ENCODE assay signal across 8 cellular contexts in genomic region chr12:12722351-12723146, GRCh38. TPM values are rescaled to one million over a fixed set of nuclear protein-coding genes. Genes with fewer than 3 reads are reported as not detected.
DNase-seq lines count a peak whose midpoint lies in the region; ATAC-seq and TF ChIP-seq lines count a peak whose summit lies in the region.

No MANE protein-coding gene starts in this region.

- H4K20me1 ChIP-seq in SK-N-SH (ENCODE audit: insufficient read depth) = peaks cover 11% of the 10 kb centered on the region; the same call in 1 of the 2 replicates

- ATAC-seq in GM18861 (IDR thresholded peaks at IDR 0.05; ENCODE audit: unreplicated experiment) = no peak

- CTCF ChIA-PET in SK-N-SH (lab: Yijun Ruan, JAX) = interaction anchor here (1.2 to 3.9 kb wide), 4 partner anchors 14 to 67 kb away, joined by 3 to 28 read pairs (median 4); no protein-coding TSS in a partner anchor

- peaks cover 42% of the 10 kb centered on the region for H3K36me3 ChIP-seq in BE2C
- peaks cover 45% of the 10 kb centered on the region for H3K36me3 ChIP-seq in HAP-1 (replicated peaks)
- peaks cover 35 to 40% of the 10 kb centered on the region in 2 experiments for H3K36me3 ChIP-seq in SK-N-SH (replicated peaks in 1 of 2; ENCODE audit: control insufficient read depth in 1 of 2, insufficient read depth in 2 of 2, low read length in 1 of 2)
- peaks cover 16% of the 10 kb centered on the region for H3K36me3 ChIP-seq in rectal smooth muscle tissue (ENCODE audit: control insufficient read depth, insufficient read depth, low read length)

- H2AFZ ChIP-seq in SK-N-SH (ENCODE audit: low read depth) = no peak overlapping the region

- H3K79me2 ChIP-seq in SK-N-SH (ENCODE audit: insufficient read depth) = peaks cover 86% of the 10 kb centered on the region

- in situ Hi-C loops in HAP-1 (cut with MboI; ENCODE audit: low sequenced_read_pairs) = loop anchor here (25.0 kb wide), 1 partner anchor 1135 kb away; no protein-coding TSS in a partner anchor

- H3K27ac ChIP-seq in SK-N-SH (ENCODE audit: low read depth in 2 of 2, low read length in 1 of 2) = peak overlapping the region; percentile 94 to 98
- peak overlapping the region; percentile 95 for H3K27ac ChIP-seq in rectal smooth muscle tissue (ENCODE audit: low read depth, low read length)

- peak overlapping the region; percentile 99 for H3K9ac ChIP-seq in SK-N-SH
- no peak overlapping the region for H3K9ac ChIP-seq in rectal smooth muscle tissue (ENCODE audit: low read length)

- 2% methylated on average over 3 of the region's 3 CpGs for WGBS in SK-N-SH (ENCODE audit: low lambda C conversion rate)

- peak overlapping the region; percentile 99 for H3K4me2 ChIP-seq in SK-N-SH

- no peak for TF ChIP-seq RAD21 in SK-N-SH (IDR thresholded peaks at IDR 0.05; ENCODE audit: low read length)

- TF ChIP-seq CTCF in BE2C (IDR thresholded peaks at IDR 0.05; ENCODE audit: low read depth, low read length) (no peak), SK-N-SH (IDR thresholded peaks at IDR 0.05) (no peak), epithelial cell of esophagus (IDR thresholded peaks at IDR 0.05; ENCODE audit: insufficient read depth, low read depth, low read length, missing control alignments) (no peak)

- DNase-seq in BE2C (no peak), HAP-1 (ENCODE audit: low spot score in 2 of 2) (peak in 1 of 2 experiments; percentile 78), SK-N-SH (no peak), epithelial cell of esophagus (ENCODE audit: low read depth) (peak; percentile 38), NCI-H1436 (lab: John Stamatoyannopoulos, UW) (no peak)
- no peak for DNase-seq in stimulated activated CD4-positive, alpha-beta T cell treated with anti-CD3 and anti-CD28 coated beads, Interleukin-4, amount 100 ng/mL, for 1 hour

- H3K9me3 ChIP-seq in BE2C (no peaks in the 10 kb centered on the region), HAP-1 (no peaks in the 10 kb centered on the region), SK-N-SH (no peaks in the 10 kb centered on the region)

- peak overlapping the region; percentile 92 for H3K4me3 ChIP-seq in BE2C (ENCODE audit: low read depth, low read length)
- peak overlapping the region; percentile 72 for H3K4me3 ChIP-seq in HAP-1
- peak overlapping the region; percentile 62 to 81; a peak in 3 of 4 replicates for H3K4me3 ChIP-seq in SK-N-SH (ENCODE audit: low read depth in 2 of 2, low read length in 1 of 2)
- H3K4me3 ChIP-seq in epithelial cell of esophagus (ENCODE audit: low read length) = peak overlapping the region; percentile 98
- peak overlapping the region; percentile 86 for H3K4me3 ChIP-seq in rectal smooth muscle tissue (ENCODE audit: low read length)

- H3K4me1 ChIP-seq in BE2C (no peaks in the 10 kb centered on the region), HAP-1 (peaks cover 20% of the 10 kb centered on the region), SK-N-SH (ENCODE audit: control insufficient read depth in 1 of 2, insufficient read depth in 2 of 2, low read depth in 1 of 2, low read length in 1 of 2) (peaks cover 21 to 26% of the 10 kb centered on the region in 2 experiments; a peak in 3 of 4 replicates), rectal smooth muscle tissue (ENCODE audit: control insufficient read depth, insufficient read depth, low read length) (peaks cover 18% of the 10 kb centered on the region)

- H3K9me2 ChIP-seq in SK-N-SH = no peaks in the 10 kb centered on the region

- POLR2A ChIA-PET in SK-N-SH (lab: Yijun Ruan, JAX) = no interaction called here

- H3K27me3 ChIP-seq in BE2C (no peaks in the 10 kb centered on the region), HAP-1 (ENCODE audit: low read depth) (no peaks in the 10 kb centered on the region), SK-N-SH (ENCODE audit: insufficient read depth) (no peaks in the 10 kb centered on the region), rectal smooth muscle tissue (ENCODE audit: control insufficient read depth, insufficient read depth, low read length) (no peaks in the 10 kb centered on the region)

- TF ChIP-seq EP300 in SK-N-SH (IDR thresholded peaks at IDR 0.05; ENCODE audit: borderline replicate concordance in 1 of 2, low read depth in 1 of 2, low read length in 1 of 2) = no peak

- peaks cover 35% of the 10 kb centered on the region for H3F3A ChIP-seq in SK-N-SH (replicated peaks; ENCODE audit: insufficient read depth)

TF ChIP-seq in SK-N-SH, 30 proteins besides CTCF, POLR2A, EP300 and RAD21:
- no peak for TF ChIP-seq YY1 (IDR thresholded peaks at IDR 0.05; ENCODE audit: low read depth)
- TF ChIP-seq EZH2phosphoT487 (IDR thresholded peaks at IDR 0.05; ENCODE audit: borderline replicate concordance, low read depth) = 0 out of 2 replicates have a peak, but pooled peaks have one; percentile 33
TF ChIP-seq in SK-N-SH: peak in this region for 1.

RNA-seq across cellular contexts. Expression of gene CDKN1B, which starts 5.4 kb away (rescaled TPM):
- polyA plus RNA-seq in BE2C (2012; ENCODE audit: insufficient read depth, insufficient read length, low read depth) = 105 TPM
- polyA plus RNA-seq in SK-N-SH (2012; rRNA removed) = 6.8 and 9.2 TPM in 2 replicates
- polyA plus RNA-seq in SK-N-SH (2012; cell fraction: cytosol; rRNA removed) = 6.9 and 8.8 TPM in 2 replicates
- 7.4 and 8.4 TPM in 2 replicates for polyA plus RNA-seq in SK-N-SH (2012; cell fraction: nucleus; rRNA removed)

RNA-seq across cellular contexts. Expression of gene GPR19, which starts 26.6 kb away (rescaled TPM):
- 5.6 TPM for polyA plus RNA-seq in BE2C (2012; ENCODE audit: insufficient read depth, insufficient read length, low read depth)
- polyA plus RNA-seq in SK-N-SH (2012; rRNA removed) = 0.41 and 0.55 TPM in 2 replicates
- polyA plus RNA-seq in SK-N-SH (2012; cell fraction: cytosol; rRNA removed) = 0.37 and 0.39 TPM in 2 replicates
- polyA plus RNA-seq in SK-N-SH (2012; cell fraction: nucleus; rRNA removed) = 0.23 and 0.66 TPM in 2 replicates
